17 cellular contexts compared by ENCODE assay signal in the genomic region with DNA sequence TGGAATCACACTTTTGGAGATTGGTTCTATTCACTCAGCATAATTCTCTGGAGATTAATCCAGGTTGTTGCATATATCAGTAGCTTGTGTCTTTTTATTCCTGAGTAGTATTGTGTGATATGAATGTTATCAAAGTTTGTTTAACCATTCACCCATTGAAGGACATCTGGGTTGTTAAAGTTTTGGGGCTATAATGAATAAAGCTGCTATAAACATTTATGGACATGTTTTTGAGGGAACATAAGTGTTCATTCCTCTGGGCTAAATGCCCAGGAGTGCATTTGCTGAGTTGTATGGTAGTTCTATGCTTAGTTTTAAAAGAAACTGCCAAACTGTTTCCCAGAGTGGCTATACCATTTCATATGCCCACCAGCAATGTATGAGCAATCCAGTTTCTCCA. TPM values are rescaled to one million over a fixed set of nuclear protein-coding genes. Genes with fewer than 3 reads are reported as not detected.
DNase-seq lines count a peak whose midpoint lies in the region; ATAC-seq, FAIRE-seq and TF ChIP-seq lines count a peak whose summit lies in the region.
"Had no signal": no experiment of that assay in that cellular context is flagged by ENCODE, and none has a peak within 500 bp of the region (broad histone marks: within the 10 kb centered on the region; RNA-seq: fewer than 3 reads in every experiment).

No MANE protein-coding gene starts in this region.

- CTCF ChIA-PET in IMR-90 (lab: Yijun Ruan, JAX): interaction anchor here (0.6 kb wide), 1 partner anchor 868 kb away, joined by 4 read pairs; no protein-coding TSS in a partner anchor

- H2BK5ac ChIP-seq in IMR-90 (ENCODE audit: low read depth, low read length, poor library complexity, severe bottlenecking): no peak overlapping the region

- intact Hi-C loops in IMR-90 (cut with micrococcal nuclease): no loop called here

- H3K9me3 Mint-ChIP-seq in chondrocyte (ENCODE audit: low read depth): peaks cover 12% of the 10 kb centered on the region

- H3K27ac ChIP-seq in IMR-90 (ENCODE audit: insufficient read depth, low read length) (no peak overlapping the region), small intestine (ENCODE audit: low read depth in 1 of 2, low read length in 1 of 2) (no peak overlapping the region)
- H3K27ac ChIP-seq: BLaER1 treated with 17β-estradiol and CSF1 and Interleukin-3, amounts not matched to agents 10 nM and 100 nM; GM23248 had no signal

- H2BK15ac ChIP-seq in IMR-90 (ENCODE audit: low read depth, low read length): no peak overlapping the region

- H3K27ac Mint-ChIP-seq in chondrocyte (ENCODE audit: unreplicated experiment): peak overlapping the region; percentile 41
- H3K27ac Mint-ChIP-seq: CD4-positive, CD25-positive, alpha-beta regulatory T cell had no signal

- BruUV-seq in IMR-90 (replicated peaks; lab: Mats Ljungman, UMichigan): no TSS peak

- POLR2A ChIA-PET in IMR-90 (lab: Charles Lee; ENCODE audit: unreplicated experiment): interaction anchor here (0.6 kb wide), 1 partner anchor 10 kb away, joined by 3 read pairs; no protein-coding TSS in a partner anchor

- H2AK9ac ChIP-seq in IMR-90 (replicated peaks; ENCODE audit: low read depth, low read length, poor library complexity): no peak overlapping the region

- no peak overlapping the region for H2BK20ac ChIP-seq in IMR-90 (ENCODE audit: low read depth, low read length)

- H4K91ac ChIP-seq in IMR-90 (ENCODE audit: insufficient read depth, low read depth, low read length): no peak overlapping the region

- H3K36me3 Mint-ChIP-seq in chondrocyte (ENCODE audit: low read depth): peaks cover 29% of the 10 kb centered on the region

- no peak overlapping the region for H2AFZ ChIP-seq in IMR-90 (replicated peaks; ENCODE audit: low read length, poor library complexity)
- H2AFZ ChIP-seq: GM23248 had no signal

- no peak overlapping the region for H2BK120ac ChIP-seq in IMR-90 (ENCODE audit: low read depth, low read length)

- TF ChIP-seq POLR2A in IMR-90 (IDR thresholded peaks at IDR 0.05; ENCODE audit: low read depth, low read length): no peak

- H3K79me1 ChIP-seq in IMR-90 (ENCODE audit: low read depth in 1 of 2, low read length in 2 of 2): 0 out of 4 replicates have a peak, but pooled peaks cover 3% of the 10 kb centered on the region in 2 experiments

- in situ Hi-C loops in IMR-90 (cut with MboI; ENCODE audit: low sequenced_read_pairs): no loop called here

- no peak for TF ChIP-seq CTCF in IMR-90 (conservative IDR thresholded peaks at IDR 0.05; ENCODE audit: low read depth, low read length)
- TF ChIP-seq CTCF in chondrocyte (IDR thresholded peaks at IDR 0.05): no peak
- TF ChIP-seq CTCF in fibroblast of the aortic adventitia (IDR thresholded peaks at IDR 0.05; ENCODE audit: insufficient read depth, low read length): no peak

- TF ChIP-seq RAD21 in IMR-90 (IDR thresholded peaks at IDR 0.05; ENCODE audit: low read length): no peak

- no peak overlapping the region for H3K56ac ChIP-seq in IMR-90 (ENCODE audit: extremely low read depth, insufficient read depth, low read length)

- H3K4ac ChIP-seq in IMR-90 (ENCODE audit: low read depth, low read length): no peak overlapping the region

- no peak overlapping the region for H2AK5ac ChIP-seq in IMR-90 (ENCODE audit: low read depth, low read length)

- H3K4me3 Mint-ChIP-seq in chondrocyte (ENCODE audit: unreplicated experiment): no peak overlapping the region
- H3K4me3 Mint-ChIP-seq: CD4-positive, CD25-positive, alpha-beta regulatory T cell had no signal

- no peak overlapping the region for H3K4me2 ChIP-seq in IMR-90 (ENCODE audit: low read depth, low read length)
- H3K4me2 ChIP-seq: BLaER1 treated with 17β-estradiol and CSF1 and Interleukin-3, amounts not matched to agents 10 nM and 100 nM had no signal

- H3K9me3 ChIP-seq in IMR-90 (ENCODE audit: control insufficient read depth, insufficient read depth, low read length) (no peaks in the 10 kb centered on the region), small intestine (ENCODE audit: control insufficient read depth, low read depth) (no peaks in the 10 kb centered on the region)

- H3K23ac ChIP-seq in IMR-90 (ENCODE audit: low read depth, low read length): no peak overlapping the region

- H3K27me3 ChIP-seq in IMR-90 (ENCODE audit: control insufficient read depth, insufficient read depth, low read length) (no peaks in the 10 kb centered on the region), small intestine (ENCODE audit: control insufficient read depth in 2 of 2, insufficient read depth in 2 of 2, low read length in 2 of 2) (no peaks in the 10 kb centered on the region)
- H3K27me3 ChIP-seq: BLaER1 treated with 17β-estradiol and CSF1 and Interleukin-3, amounts not matched to agents 10 nM and 100 nM had no signal

- H3K4me3 ChIP-seq in IMR-90 (ENCODE audit: insufficient read depth, low read depth, low read length) (no peak overlapping the region), fibroblast of the aortic adventitia (ENCODE audit: low read depth, low read length) (no peak overlapping the region), small intestine (ENCODE audit: low read depth in 1 of 2, low read length in 2 of 2) (no peak overlapping the region)
- H3K4me3 ChIP-seq: BLaER1 treated with 17β-estradiol and CSF1 and Interleukin-3, amounts not matched to agents 10 nM and 100 nM; GM23248 had no signal

- no peak overlapping the region for H3K9ac ChIP-seq in IMR-90 (ENCODE audit: low read depth, low read length)
- H3K9ac ChIP-seq: BLaER1 treated with 17β-estradiol and CSF1 and Interleukin-3, amounts not matched to agents 10 nM and 100 nM; GM23248 had no signal

- no peak overlapping the region for H4K8ac ChIP-seq in IMR-90 (ENCODE audit: low read depth in 2 of 2, low read length in 2 of 2)

- H3K4me1 Mint-ChIP-seq in chondrocyte (ENCODE audit: low read depth): peaks cover 26% of the 10 kb centered on the region

- ATAC-seq in IMR-90 (ENCODE audit: low read depth) (peak; percentile 44), GM21526 (IDR thresholded peaks at IDR 0.05; ENCODE audit: low FRiP score, unreplicated experiment) (no peak)
- no peak for ATAC-seq in activated CD4-positive, CD25-positive, alpha-beta regulatory T cell treated with anti-CD3 and anti-CD28 coated beads, Interleukin-2, amount 50 U/mL, for 24 hours

- no peak for FAIRE-seq in small intestine (lab: Jason Lieb, UNC)

- H3K36me3 ChIP-seq in IMR-90 (ENCODE audit: control insufficient read depth, insufficient read depth, low read length) (peaks cover 13% of the 10 kb centered on the region), small intestine (ENCODE audit: control insufficient read depth in 2 of 2, insufficient read depth in 2 of 2, low read length in 2 of 2) (peaks cover 12 to 17% of the 10 kb centered on the region in 2 donors)

- DNase-seq in IMR-90: no peak
- no peak for DNase-seq in chondrocyte (ENCODE audit: low spot score)
- peak; percentile 15 for DNase-seq in fibroblast of the aortic adventitia (ENCODE audit: low read depth)
- DNase-seq in small intestine: peak; percentile 62
- DNase-seq in COLO668 (lab: John Stamatoyannopoulos, UW; ENCODE audit: unreplicated experiment): no peak
- no peak for DNase-seq in NCI-H2227 (lab: John Stamatoyannopoulos, UW; ENCODE audit: unreplicated experiment)
- DNase-seq: ACHN; Calu3; CD4-positive, CD25-positive, alpha-beta regulatory T cell; DMS 273 treated with DMSO at 0.1 percent for 48 hours; GM23248; H7 had no signal

- H4K20me1 ChIP-seq in IMR-90 (ENCODE audit: insufficient read depth, low read length): no peaks in the 10 kb centered on the region

- no peak overlapping the region for H3K14ac ChIP-seq in IMR-90 (replicated peaks; ENCODE audit: low read depth, low read length)

- dilution Hi-C loops in IMR-90 (cut with HindIII; ENCODE audit: low sequenced_read_pairs, unreplicated experiment): no loop called here

- no peaks in the 10 kb centered on the region for H3K9me1 ChIP-seq in IMR-90 (ENCODE audit: insufficient read depth, low read length)

- H3K18ac ChIP-seq in IMR-90 (ENCODE audit: low read depth, low read length): no peak overlapping the region

- H4K5ac ChIP-seq in IMR-90 (ENCODE audit: low read depth, low read length): no peak overlapping the region

- H3K4me1 ChIP-seq in IMR-90 (ENCODE audit: control insufficient read depth, insufficient read depth, low read length): no peaks in the 10 kb centered on the region
- H3K4me1 ChIP-seq in small intestine (ENCODE audit: control insufficient read depth in 2 of 2, insufficient read depth in 1 of 2, low read depth in 1 of 2, low read length in 1 of 2): no peaks in the 10 kb centered on the region
- H3K4me1 ChIP-seq: BLaER1 treated with 17β-estradiol and CSF1 and Interleukin-3, amounts not matched to agents 10 nM and 100 nM had no signal

- H3K27me3 Mint-ChIP-seq in chondrocyte (ENCODE audit: low read depth): no peaks in the 10 kb centered on the region
- H3K27me3 Mint-ChIP-seq: CD4-positive, CD25-positive, alpha-beta regulatory T cell had no signal

TF ChIP-seq in IMR-90, 13 proteins besides CTCF, POLR2A, EP300 and RAD21:
- TF ChIP-seq ELK1 (IDR thresholded peaks at IDR 0.05; ENCODE audit: borderline replicate concordance, low read depth, low read length) (no peak), FOS (IDR thresholded peaks at IDR 0.05; ENCODE audit: low read depth, low read length) (no peak)

RNA-seq across cellular contexts. Expression of gene KCNJ13, which starts 21.8 kb away (rescaled TPM):
- not detected in 2 replicates for total RNA-seq in IMR-90 (2012; rRNA removed)
- polyA plus RNA-seq in IMR-90 (2012; rRNA removed): not detected in 2 replicates
- not detected in 2 replicates for polyA plus RNA-seq in IMR-90 (2012; cell fraction: cytosol; rRNA removed)
- polyA plus RNA-seq in IMR-90 (2012; cell fraction: nucleus; rRNA removed; ENCODE audit: low replicate concordance): not detected in 2 replicates
- total RNA-seq in chondrocyte: not detected in 3 replicates
- not detected in 2 replicates for total RNA-seq in fibroblast of the aortic adventitia (ENCODE audit: low replicate concordance)
- polyA plus RNA-seq in small intestine: 10 to 100 TPM in 2 of 3 donors, 1 to 10 TPM in 1; 8.4 to 87.2 (median 30.7) TPM
- total RNA-seq: A172; Calu3; CD4-positive, CD25-positive, alpha-beta regulatory T cell; Daoy; GM23248; H7 had no signal

Comparison
In these comparisons a context has a peak if more than half of its experiments do, and no peak if none do; other contexts are left out.
1. DNase-seq: peak in fibroblast of the aortic adventitia (single experiment) and small intestine (single experiment); none in IMR-90 (single experiment), chondrocyte (single experiment), COLO668 (single experiment) and NCI-H2227 (single experiment).